In the genomic region with DNA sequence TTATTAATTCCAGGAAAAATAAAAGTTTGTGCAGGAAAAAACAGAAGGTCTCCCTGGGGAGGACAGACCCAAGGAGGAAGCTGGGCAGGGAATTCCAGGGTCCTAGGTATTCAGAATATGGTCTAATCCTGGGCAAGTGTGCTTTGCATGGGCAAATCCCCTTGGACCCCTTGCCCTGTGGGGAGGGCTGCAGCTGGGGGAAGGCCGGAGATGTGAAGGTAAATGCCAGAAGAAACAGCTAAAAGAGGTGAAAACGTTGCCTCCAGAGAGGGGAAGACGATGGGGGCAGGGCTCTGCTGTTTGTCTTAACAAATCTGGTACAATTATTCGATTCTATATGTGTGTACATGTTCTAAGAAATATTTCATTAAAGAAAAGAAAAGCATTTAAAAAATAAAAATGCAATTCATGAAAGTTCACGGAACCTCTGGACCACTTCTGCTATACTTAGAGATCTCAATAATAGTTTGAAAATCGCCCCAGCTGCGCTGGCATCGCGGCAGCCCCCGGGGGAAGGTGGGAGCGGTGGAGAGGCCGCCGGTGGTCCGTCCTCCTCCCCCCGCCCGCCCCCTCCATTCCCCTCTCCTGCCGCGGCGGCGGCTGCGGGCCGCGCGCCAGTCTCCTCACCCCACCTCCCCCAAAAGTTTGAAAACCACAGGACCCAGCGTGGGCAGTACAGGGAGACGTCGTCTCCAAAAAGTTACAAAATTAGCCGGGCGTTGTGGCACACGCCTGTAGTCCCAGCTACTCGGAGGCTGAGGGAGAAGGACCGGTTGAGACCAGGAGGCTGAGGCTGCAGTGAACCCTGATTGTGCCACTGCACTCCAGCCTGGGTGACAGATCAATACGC, we compare ENCODE assay signal across 8 cellular contexts. TPM values are rescaled to one million over a fixed set of nuclear protein-coding genes. Genes with fewer than 3 reads are reported as not detected.
DNase-seq lines count a peak whose midpoint lies in the region; ATAC-seq, FAIRE-seq and TF ChIP-seq lines count a peak whose summit lies in the region.

No MANE protein-coding gene starts in this region.

- H3K27me3 Mint-ChIP-seq in stimulated activated naive CD8-positive, alpha-beta T cell treated with anti-CD3 and anti-CD28 coated beads, Interleukin-15, Interleukin-2, amounts not matched to agents 100 ng/mL and 50 ng/mL, for 24 hours = peaks cover 28% of the 10 kb centered on the region
- H3K27me3 Mint-ChIP-seq in activated naive CD8-positive, alpha-beta T cell treated with anti-CD3 and anti-CD28 coated beads for 36 hours = peaks cover 29% of the 10 kb centered on the region

- DNase-seq in stimulated activated naive CD8-positive, alpha-beta T cell treated with anti-CD3 and anti-CD28 coated beads, Interleukin-15, Interleukin-2, amounts not matched to agents 100 U/mL and 50 U/mL, for 24 hours = no peak
- DNase-seq in activated naive CD8-positive, alpha-beta T cell treated with anti-CD3 and anti-CD28 coated beads for 36 hours = no peak
- DNase-seq in HepG2 (ENCODE audit: low spot score) (no peak), uterus (no peak), NCI-H510A (lab: John Stamatoyannopoulos, UW) (no peak)

- peaks cover 26% of the 10 kb centered on the region for H3K4me1 Mint-ChIP-seq in stimulated activated naive CD8-positive, alpha-beta T cell treated with anti-CD3 and anti-CD28 coated beads, Interleukin-15, Interleukin-2, amounts not matched to agents 100 ng/mL and 50 ng/mL, for 24 hours (ENCODE audit: low read depth)
- H3K4me1 Mint-ChIP-seq in activated naive CD8-positive, alpha-beta T cell treated with anti-CD3 and anti-CD28 coated beads for 36 hours = peaks cover 24% of the 10 kb centered on the region

- CTCF ChIA-PET in HepG2 (lab: Yijun Ruan, JAX; ENCODE audit: low intra/inter-chr PET ratio, low total read pairs) = no interaction called here

- BruUV-seq in HepG2 (replicated peaks; lab: Mats Ljungman, UMichigan) = no TSS peak

- H3K79me2 ChIP-seq in HepG2 (ENCODE audit: insufficient read depth, low read length) = no peaks in the 10 kb centered on the region

- ATAC-seq in stimulated activated naive CD8-positive, alpha-beta T cell treated with anti-CD3 and anti-CD28 coated beads, Interleukin-15, Interleukin-2, amounts not matched to agents 100 U/mL and 50 U/mL, for 24 hours = no peak
- ATAC-seq in HepG2 (peak; percentile 13), HG03520 (IDR thresholded peaks at IDR 0.05; ENCODE audit: unreplicated experiment) (no peak), GM19463 (IDR thresholded peaks at IDR 0.05; ENCODE audit: unreplicated experiment) (no peak)

- no peaks in the 10 kb centered on the region for H3K27me3 ChIP-seq in HepG2 (ENCODE audit: control insufficient read depth in 1 of 2, insufficient read depth in 2 of 2, low read length in 2 of 2)
- H3K27me3 ChIP-seq in uterus = no peaks in the 10 kb centered on the region

- peak overlapping the region; percentile 47 for H2AFZ ChIP-seq in HepG2 (ENCODE audit: low read length)

- POLR2A ChIA-PET in HepG2 (lab: Yijun Ruan, JAX) = interaction anchor here (0.6 to 1.8 kb wide), 4 partner anchors 16 to 127 kb away, joined by 3 to 10 read pairs (median 5); partner anchors contain the start of genes FAM186B and TMBIM6

- TF ChIP-seq RAD21 in HepG2 (CRISPR knock-in tag; IDR thresholded peaks at IDR 0.05) = no peak

- FAIRE-seq in HepG2 (lab: Jason Lieb, UNC) = no peak

- H3K9me3 Mint-ChIP-seq in stimulated activated naive CD8-positive, alpha-beta T cell treated with anti-CD3 and anti-CD28 coated beads, Interleukin-15, Interleukin-2, amounts not matched to agents 100 ng/mL and 50 ng/mL, for 24 hours = no peaks in the 10 kb centered on the region
- no peaks in the 10 kb centered on the region for H3K9me3 Mint-ChIP-seq in activated naive CD8-positive, alpha-beta T cell treated with anti-CD3 and anti-CD28 coated beads for 36 hours

- no peaks in the 10 kb centered on the region for H3K36me3 Mint-ChIP-seq in stimulated activated naive CD8-positive, alpha-beta T cell treated with anti-CD3 and anti-CD28 coated beads, Interleukin-15, Interleukin-2, amounts not matched to agents 100 ng/mL and 50 ng/mL, for 24 hours (ENCODE audit: low read depth)
- no peaks in the 10 kb centered on the region for H3K36me3 Mint-ChIP-seq in activated naive CD8-positive, alpha-beta T cell treated with anti-CD3 and anti-CD28 coated beads for 36 hours

- H3K9me3 ChIP-seq in HepG2 (ENCODE audit: low read length) (no peaks in the 10 kb centered on the region), uterus (no peaks in the 10 kb centered on the region)

- peak overlapping the region; percentile 69 for H3K9ac ChIP-seq in HepG2 (ENCODE audit: insufficient read depth, low read depth, low read length)

- H4K20me1 ChIP-seq in HepG2 (ENCODE audit: insufficient read depth, low read length) = no peaks in the 10 kb centered on the region

- intact Hi-C loops in HepG2 (cut with micrococcal nuclease; ENCODE audit: unreplicated experiment) (loop anchor here (5.0 kb wide), 1 partner anchor 55 kb away; the partner anchor contains the start of gene MCRS1), uterus (cut with DNase I; ENCODE audit: low total_unique reads) (no loop called here)

- in situ Hi-C loops in HepG2 (cut with HindIII; ENCODE audit: extremely low pct_ligation_motif_present, low pct_unique_long_range_greater_than_20kb) = no loop called here

- peak overlapping the region; percentile 86 for H3K27ac Mint-ChIP-seq in stimulated activated naive CD8-positive, alpha-beta T cell treated with anti-CD3 and anti-CD28 coated beads, Interleukin-15, Interleukin-2, amounts not matched to agents 100 ng/mL and 50 ng/mL, for 24 hours
- H3K27ac Mint-ChIP-seq in activated naive CD8-positive, alpha-beta T cell treated with anti-CD3 and anti-CD28 coated beads for 36 hours = peak overlapping the region; percentile 88

- no peak for TF ChIP-seq POLR2A in HepG2 (IDR thresholded peaks at IDR 0.05; ENCODE audit: insufficient read depth in 1 of 2, low read depth in 2 of 2, low read length in 2 of 2)
- TF ChIP-seq POLR2A in uterus (IDR thresholded peaks at IDR 0.05) = no peak

- H3K4me3 Mint-ChIP-seq in stimulated activated naive CD8-positive, alpha-beta T cell treated with anti-CD3 and anti-CD28 coated beads, Interleukin-15, Interleukin-2, amounts not matched to agents 100 ng/mL and 50 ng/mL, for 24 hours = peak overlapping the region; percentile 83
- peak overlapping the region; percentile 78 for H3K4me3 Mint-ChIP-seq in activated naive CD8-positive, alpha-beta T cell treated with anti-CD3 and anti-CD28 coated beads for 36 hours

- peak overlapping the region; percentile 95 for H3K4me2 ChIP-seq in HepG2 (ENCODE audit: low read depth, low read length)

- TF ChIP-seq CTCF in HepG2 (CRISPR knock-in tag; IDR thresholded peaks at IDR 0.05) (no peak), uterus (IDR thresholded peaks at IDR 0.05) (no peak)

- H3K36me3 ChIP-seq in HepG2 (replicated peaks in 1 of 2; ENCODE audit: control insufficient read depth in 1 of 2, insufficient read depth in 2 of 2, low read length in 2 of 2) (no peaks in the 10 kb centered on the region), uterus (no peaks in the 10 kb centered on the region)

- H3K27ac ChIP-seq in HepG2 (ENCODE audit: extremely low read length, insufficient read depth, low read length) (no peak overlapping the region), uterus (peak overlapping the region; percentile 89 to 92)

- WGBS in HepG2 (ENCODE audit: low lambda C conversion rate) = 4% methylated on average over 23 of the region's 33 CpGs

- peaks cover 33% of the 10 kb centered on the region for H3K4me1 ChIP-seq in HepG2 (ENCODE audit: insufficient read depth, low read length)
- no peaks in the 10 kb centered on the region for H3K4me1 ChIP-seq in uterus

- TF ChIP-seq EP300 in HepG2 (IDR thresholded peaks at IDR 0.05; ENCODE audit: low read depth in 2 of 2, low read length in 2 of 2) (no peak), HepG2 (CRISPR knock-in tag; IDR thresholded peaks at IDR 0.05; ENCODE audit: borderline replicate concordance) (no peak)

- H3K4me3 ChIP-seq in HepG2 (replicated peaks in 1 of 3; ENCODE audit: insufficient read depth in 1 of 3, low read depth in 2 of 3, low read length in 3 of 3) (peak overlapping the region; percentile 54 to 75 (median 59)), uterus (peak overlapping the region; percentile 56 to 61)

RNA-seq across cellular contexts. Expression of gene PRPF40B, which starts 1.5 kb away (rescaled TPM):
- total RNA-seq in activated naive CD8-positive, alpha-beta T cell treated with anti-CD3 and anti-CD28 coated beads for 36 hours = 1 to 10 TPM; 8.1 to 8.5 TPM
- total RNA-seq in HepG2 (2016; rRNA removed; fragmentation: Illumina TruSeq; extraction: Trizol) = 2.6 and 5.0 TPM in 2 replicates
- 2.2 and 2.3 TPM in 2 replicates for total RNA-seq in HepG2 (2016; cell fraction: cytosol; rRNA removed; fragmentation: Illumina TruSeq; extraction: Trizol; ENCODE audit: low read depth)
- total RNA-seq in HepG2 (2016; cell fraction: insoluble cytoplasmic fraction; rRNA removed; fragmentation: Illumina TruSeq; extraction: Trizol) = 1.9 and 5.0 TPM in 2 replicates
- 2.7 and 2.9 TPM in 2 replicates for total RNA-seq in HepG2 (2016; cell fraction: membrane; rRNA removed; fragmentation: Illumina TruSeq; extraction: Trizol)
- 8.8 and 9.0 TPM in 2 replicates for total RNA-seq in HepG2 (2016; cell fraction: nucleus; rRNA removed; fragmentation: Illumina TruSeq; extraction: Trizol)
- 7.8 and 9.5 TPM in 2 replicates for polyA plus RNA-seq in HepG2 (2011; rRNA removed)
- 3.0 and 3.2 TPM in 2 replicates for polyA plus RNA-seq in HepG2 (2011; cell fraction: cytosol; rRNA removed)
- 63.5 and 64.1 TPM in 2 replicates for polyA plus RNA-seq in HepG2 (2011; cell fraction: nucleus; rRNA removed)
- 4.6 and 6.6 TPM in 2 replicates for polyA plus RNA-seq in HepG2 (2012)
- 0.79 and 1.2 TPM in 2 replicates for polyA plus RNA-seq in HepG2 (2016; cell fraction: cytosol; fragmentation: Illumina TruSeq; extraction: Trizol; ENCODE audit: low read depth)
- 2.1 and 3.5 TPM in 2 replicates for polyA plus RNA-seq in HepG2 (2016; cell fraction: insoluble cytoplasmic fraction; fragmentation: Illumina TruSeq; extraction: Trizol; ENCODE audit: low read depth)
- polyA plus RNA-seq in HepG2 (2016; cell fraction: membrane; fragmentation: Illumina TruSeq; extraction: Trizol; ENCODE audit: low read depth) = 1.5 and 1.6 TPM in 2 replicates
- 20.9 and 21.1 TPM in 2 replicates for polyA plus RNA-seq in HepG2 (2016; cell fraction: nucleus; fragmentation: Illumina TruSeq; extraction: Trizol; ENCODE audit: insufficient read depth, low read depth)
- 10.3 and 11.0 TPM in 2 replicates for polyA minus RNA-seq in HepG2 (2011; rRNA and poly(A)+ RNA removed; ENCODE audit: low replicate concordance)
- polyA minus RNA-seq in HepG2 (2011; cell fraction: cytosol; rRNA and poly(A)+ RNA removed) = 1.3 and 2.6 TPM in 2 replicates
- polyA minus RNA-seq in HepG2 (2011; cell fraction: nucleus; rRNA and poly(A)+ RNA removed) = 17.3 and 22.3 TPM in 2 replicates
- 10 to 100 TPM; 17.4 to 72.9 (median 25.4) TPM for total RNA-seq in uterus

RNA-seq across cellular contexts. Expression of gene FAM186B, which starts 16.4 kb away (rescaled TPM):
- under 1 TPM; 0.14 to 0.41 TPM for total RNA-seq in activated naive CD8-positive, alpha-beta T cell treated with anti-CD3 and anti-CD28 coated beads for 36 hours
- total RNA-seq in HepG2 (2016; rRNA removed; fragmentation: Illumina TruSeq; extraction: Trizol) (0.17 and 0.20 TPM in 2 replicates), uterus (under 1 TPM in 3 of 4 donors, not detected in 1; 0.21 to 0.77 (median 0.30) TPM)
- not detected in 2 replicates for total RNA-seq in HepG2 (2016; cell fraction: cytosol; rRNA removed; fragmentation: Illumina TruSeq; extraction: Trizol; ENCODE audit: low read depth)
- total RNA-seq in HepG2 (2016; cell fraction: insoluble cytoplasmic fraction; rRNA removed; fragmentation: Illumina TruSeq; extraction: Trizol) = 0.21 and 0.30 TPM in 2 replicates
- total RNA-seq in HepG2 (2016; cell fraction: membrane; rRNA removed; fragmentation: Illumina TruSeq; extraction: Trizol) = 0.14 and 0.15 TPM in 2 replicates
- 0.16 TPM in 1 of 2 replicates, not detected in the other for total RNA-seq in HepG2 (2016; cell fraction: nucleus; rRNA removed; fragmentation: Illumina TruSeq; extraction: Trizol)
- 0.05 and 0.07 TPM in 2 replicates for polyA plus RNA-seq in HepG2 (2011; rRNA removed)
- polyA plus RNA-seq in HepG2 (2011; cell fraction: cytosol; rRNA removed) = 0.03 and 0.12 TPM in 2 replicates
- polyA plus RNA-seq in HepG2 (2011; cell fraction: nucleus; rRNA removed) = 0.07 and 0.08 TPM in 2 replicates
- polyA plus RNA-seq in HepG2 (2012) = 0.19 and 0.44 TPM in 2 replicates
- polyA plus RNA-seq in HepG2 (2016; cell fraction: cytosol; fragmentation: Illumina TruSeq; extraction: Trizol; ENCODE audit: low read depth) = not detected in 2 replicates
- 0.20 and 0.25 TPM in 2 replicates for polyA plus RNA-seq in HepG2 (2016; cell fraction: insoluble cytoplasmic fraction; fragmentation: Illumina TruSeq; extraction: Trizol; ENCODE audit: low read depth)
- 0.14 and 0.23 TPM in 2 replicates for polyA plus RNA-seq in HepG2 (2016; cell fraction: membrane; fragmentation: Illumina TruSeq; extraction: Trizol; ENCODE audit: low read depth)
- not detected in 2 replicates for polyA plus RNA-seq in HepG2 (2016; cell fraction: nucleus; fragmentation: Illumina TruSeq; extraction: Trizol; ENCODE audit: insufficient read depth, low read depth)
- polyA minus RNA-seq in HepG2 (2011; rRNA and poly(A)+ RNA removed; ENCODE audit: low replicate concordance) = 0.22 TPM in 1 of 2 replicates, not detected in the other
- not detected in 2 replicates for polyA minus RNA-seq in HepG2 (2011; cell fraction: cytosol; rRNA and poly(A)+ RNA removed)
- 0.25 TPM in 1 of 2 replicates, not detected in the other for polyA minus RNA-seq in HepG2 (2011; cell fraction: nucleus; rRNA and poly(A)+ RNA removed)

RNA-seq across cellular contexts. Expression of gene MCRS1, which starts 53.9 kb away (rescaled TPM):
- 10 to 100 TPM; 73.6 to 78.2 TPM for total RNA-seq in activated naive CD8-positive, alpha-beta T cell treated with anti-CD3 and anti-CD28 coated beads for 36 hours
- total RNA-seq in HepG2 (2016; rRNA removed; fragmentation: Illumina TruSeq; extraction: Trizol) = 66.3 and 76.8 TPM in 2 replicates
- 32.9 and 37.0 TPM in 2 replicates for total RNA-seq in HepG2 (2016; cell fraction: cytosol; rRNA removed; fragmentation: Illumina TruSeq; extraction: Trizol; ENCODE audit: low read depth)
- 64.5 and 67.8 TPM in 2 replicates for total RNA-seq in HepG2 (2016; cell fraction: insoluble cytoplasmic fraction; rRNA removed; fragmentation: Illumina TruSeq; extraction: Trizol)
- total RNA-seq in HepG2 (2016; cell fraction: membrane; rRNA removed; fragmentation: Illumina TruSeq; extraction: Trizol) = 57.5 and 79.5 TPM in 2 replicates
- 53.8 and 61.6 TPM in 2 replicates for total RNA-seq in HepG2 (2016; cell fraction: nucleus; rRNA removed; fragmentation: Illumina TruSeq; extraction: Trizol)
- polyA plus RNA-seq in HepG2 (2011; rRNA removed) = 51.0 and 51.1 TPM in 2 replicates
- 42.1 and 59.2 TPM in 2 replicates for polyA plus RNA-seq in HepG2 (2011; cell fraction: cytosol; rRNA removed)
- 183 and 211 TPM in 2 replicates for polyA plus RNA-seq in HepG2 (2011; cell fraction: nucleus; rRNA removed)
- 23.8 and 25.1 TPM in 2 replicates for polyA plus RNA-seq in HepG2 (2012)
- polyA plus RNA-seq in HepG2 (2016; cell fraction: cytosol; fragmentation: Illumina TruSeq; extraction: Trizol; ENCODE audit: low read depth) = 23.7 and 32.2 TPM in 2 replicates
- polyA plus RNA-seq in HepG2 (2016; cell fraction: insoluble cytoplasmic fraction; fragmentation: Illumina TruSeq; extraction: Trizol; ENCODE audit: low read depth) = 64.6 and 74.5 TPM in 2 replicates
- 48.0 and 61.2 TPM in 2 replicates for polyA plus RNA-seq in HepG2 (2016; cell fraction: membrane; fragmentation: Illumina TruSeq; extraction: Trizol; ENCODE audit: low read depth)
- 102 and 107 TPM in 2 replicates for polyA plus RNA-seq in HepG2 (2016; cell fraction: nucleus; fragmentation: Illumina TruSeq; extraction: Trizol; ENCODE audit: insufficient read depth, low read depth)
- 111 and 194 TPM in 2 replicates for polyA minus RNA-seq in HepG2 (2011; rRNA and poly(A)+ RNA removed; ENCODE audit: low replicate concordance)
- 18.1 and 20.3 TPM in 2 replicates for polyA minus RNA-seq in HepG2 (2011; cell fraction: cytosol; rRNA and poly(A)+ RNA removed)
- 29.8 and 41.8 TPM in 2 replicates for polyA minus RNA-seq in HepG2 (2011; cell fraction: nucleus; rRNA and poly(A)+ RNA removed)
- total RNA-seq in uterus = 10 to 100 TPM; 20.0 to 81.2 (median 50.4) TPM
